In genomic region chr1:226646026-226646869, GRCh38 we compare ENCODE assay signal across 14 cellular contexts.
DNase-seq lines count a peak whose midpoint lies in the region; ATAC-seq and TF ChIP-seq lines count a peak whose summit lies in the region.
"Had no signal": no experiment of that assay in that cellular context is flagged by ENCODE, and none has a peak within 500 bp of the region (broad histone marks: within the 10 kb centered on the region; RNA-seq: fewer than 3 reads in every experiment).

No MANE protein-coding gene starts in this region.

- H3K9me2 ChIP-seq in SK-N-SH: no peaks in the 10 kb centered on the region

- no peak overlapping the region for H3K27ac ChIP-seq in SK-N-SH (ENCODE audit: low read depth in 2 of 2, low read length in 1 of 2)
- H3K27ac ChIP-seq in spleen: peak overlapping the region in 4 of 8 donors; percentile 75 to 87 (median 80)
- H3K27ac ChIP-seq: A549 had no signal

- H4K20me1 ChIP-seq in SK-N-SH (ENCODE audit: insufficient read depth): no peaks in the 10 kb centered on the region

- H3K9ac ChIP-seq in SK-N-SH: no peak overlapping the region

- no peaks in the 10 kb centered on the region for H3K27me3 Mint-ChIP-seq in activated T-cell treated with anti-CD3 and anti-CD28 coated beads, Interleukin-2, amount 50 U/mL, for 72 hours (ENCODE audit: low read depth)

- H3K4me3 ChIP-seq in SK-N-SH (ENCODE audit: low read depth in 2 of 2, low read length in 1 of 2): no peak overlapping the region
- H3K4me3 ChIP-seq in spleen: no peak overlapping the region
- H3K4me3 ChIP-seq: A549, Peyer's patch had no signal

- H3K4me2 ChIP-seq in SK-N-SH: no peak overlapping the region
- H3K4me2 ChIP-seq: A549 had no signal

- no peak overlapping the region for H2AFZ ChIP-seq in SK-N-SH (ENCODE audit: low read depth)

- H3K9me3 Mint-ChIP-seq in activated T-cell treated with anti-CD3 and anti-CD28 coated beads, Interleukin-2, amount 50 U/mL, for 72 hours: no peaks in the 10 kb centered on the region
- H3K9me3 Mint-ChIP-seq: nephron had no signal

- ATAC-seq in SK-N-SH treated with all-trans-retinoic acid at 6 μM for 48 hours (no peak), left cardiac atrium (no peak), GM21825 (IDR thresholded peaks at IDR 0.05; ENCODE audit: unreplicated experiment) (no peak)
- no peak for ATAC-seq in activated T-cell treated with anti-CD3 and anti-CD28 coated beads, Interleukin-2, amount 50 U/mL, for 72 hours (replicated peaks in 1 of 2)
- ATAC-seq: A549 had no signal

- no peaks in the 10 kb centered on the region for H3K9me3 ChIP-seq in SK-N-SH
- no peaks in the 10 kb centered on the region for H3K9me3 ChIP-seq in spleen
- H3K9me3 ChIP-seq: A549, Peyer's patch had no signal

- CTCF ChIA-PET in SK-N-SH (lab: Yijun Ruan, JAX): interaction anchor here (0.5 to 1.9 kb wide), 3 partner anchors 12 to 819 kb away, joined by 3 to 6 read pairs (median 3); no protein-coding TSS in a partner anchor

- POLR2A ChIA-PET in SK-N-SH (lab: Yijun Ruan, JAX): no interaction called here

- H3K4me3 Mint-ChIP-seq in activated T-cell treated with anti-CD3 and anti-CD28 coated beads, Interleukin-2, amount 50 U/mL, for 72 hours: peak overlapping the region; percentile 13 to 18
- H3K4me3 Mint-ChIP-seq: nephron had no signal

- H3K4me1 Mint-ChIP-seq in activated T-cell treated with anti-CD3 and anti-CD28 coated beads, Interleukin-2, amount 50 U/mL, for 72 hours (ENCODE audit: low read depth): peaks cover 87% of the 10 kb centered on the region

- TF ChIP-seq CTCF in SK-N-SH (IDR thresholded peaks at IDR 0.05) (no peak), spleen (IDR thresholded peaks at IDR 0.05 in 8 of 11, conservative IDR thresholded peaks at IDR 0.05 in 3 of 11) (no peak)

- H3K27me3 ChIP-seq in SK-N-SH (ENCODE audit: insufficient read depth): no peaks in the 10 kb centered on the region
- H3K27me3 ChIP-seq in spleen (replicated peaks in 1 of 7): no peaks in the 10 kb centered on the region
- H3K27me3 ChIP-seq: Peyer's patch had no signal

- peaks cover 9 to 23% of the 10 kb centered on the region in 2 donors for H3K36me3 Mint-ChIP-seq in activated T-cell treated with anti-CD3 and anti-CD28 coated beads, Interleukin-2, amount 50 U/mL, for 72 hours (ENCODE audit: insufficient read depth in 2 of 2)

- H3K79me2 ChIP-seq in SK-N-SH (ENCODE audit: insufficient read depth): no peaks in the 10 kb centered on the region

- TF ChIP-seq EP300 in SK-N-SH (IDR thresholded peaks at IDR 0.05; ENCODE audit: borderline replicate concordance in 1 of 2, low read depth in 1 of 2, low read length in 1 of 2): no peak

- peak overlapping the region; percentile 54 for H3K27ac Mint-ChIP-seq in activated T-cell treated with anti-CD3 and anti-CD28 coated beads, Interleukin-2, amount 50 U/mL, for 72 hours
- H3K27ac Mint-ChIP-seq: nephron had no signal

- intact Hi-C loops in left cardiac atrium (cut with DNase I) (no loop called here), spleen (cut with DNase I; ENCODE audit: low total_unique reads) (no loop called here)

- H3K4me1 ChIP-seq in SK-N-SH (ENCODE audit: control insufficient read depth in 1 of 2, insufficient read depth in 2 of 2, low read depth in 1 of 2, low read length in 1 of 2) (no peaks in the 10 kb centered on the region; a peak in 1 of 4 replicates), spleen (peaks cover 28 to 67% (median 40%) of the 10 kb centered on the region in 6 donors)
- H3K4me1 ChIP-seq: A549 had no signal

- no peaks in the 10 kb centered on the region for H3K36me3 ChIP-seq in SK-N-SH (replicated peaks in 1 of 2; ENCODE audit: control insufficient read depth in 1 of 2, insufficient read depth in 2 of 2, low read length in 1 of 2)
- peaks cover 3 to 74% (median 43%) of the 10 kb centered on the region in 6 donors for H3K36me3 ChIP-seq in spleen

- WGBS in SK-N-SH (ENCODE audit: low lambda C conversion rate): 93% methylated on average over 14 of the region's 18 CpGs
- WGBS in spleen, 5 donors: 87 to 95% (median 91%) methylated on average over 17 to 18 of the region's 18 CpGs

- H3F3A ChIP-seq in SK-N-SH (replicated peaks; ENCODE audit: insufficient read depth): no peaks in the 10 kb centered on the region

- TF ChIP-seq RAD21 in SK-N-SH (IDR thresholded peaks at IDR 0.05; ENCODE audit: low read length): no peak

- peak; percentile 55 for DNase-seq in SK-N-SH
- no peak for DNase-seq in activated T-cell treated with anti-CD3 and anti-CD28 coated beads, Interleukin-2, amount 50 U/mL, for 72 hours
- DNase-seq in left cardiac atrium: peak; percentile 25
- DNase-seq in spleen: peak; percentile 73
- DNase-seq in stimulated activated CD4-positive, alpha-beta T cell treated with anti-CD3 and anti-CD28 coated beads, Interleukin-1b, Interleukin-23, amount 100 ng/mL, for 48 hours: no peak
- DNase-seq in effector CD4-positive, alpha-beta T cell: no peak
- DNase-seq: cortex of kidney; NCI-H1105 treated with DMSO at 0.1 percent for 48 hours; stimulated activated CD4-positive, alpha-beta T cell treated with anti-CD3 and anti-CD28 coated beads, Interleukin-2, amount 100 ng/mL, for 48 hours had no signal

- no peak for TF ChIP-seq POLR2A in spleen (IDR thresholded peaks at IDR 0.05)

TF ChIP-seq in SK-N-SH, 30 proteins besides CTCF, POLR2A, EP300 and RAD21 (continues in another document):
- TF ChIP-seq MXI1 (IDR thresholded peaks at IDR 0.05; ENCODE audit: low read depth, low read length): no peak
- no peak for TF ChIP-seq TEAD4 (IDR thresholded peaks at IDR 0.05; ENCODE audit: borderline replicate concordance, insufficient read depth)
- TF ChIP-seq ELF1 (IDR thresholded peaks at IDR 0.05): no peak
- no peak for TF ChIP-seq MEF2A (IDR thresholded peaks at IDR 0.05; ENCODE audit: borderline replicate concordance, low read depth)
- TF ChIP-seq MAX (IDR thresholded peaks at IDR 0.05; ENCODE audit: low read depth): no peak
- TF ChIP-seq GABPA (IDR thresholded peaks at IDR 0.05; ENCODE audit: low read depth): no peak
- no peak for TF ChIP-seq ZBTB33 (IDR thresholded peaks at IDR 0.05; ENCODE audit: borderline replicate concordance, low read depth)

TF ChIP-seq in SK-N-SH treated with all-trans-retinoic acid at 6 μM for 48 hours, 23 proteins besides CTCF, POLR2A, EP300 and RAD21:
- no peak for TF ChIP-seq PPARA (CRISPR knock-in tag; IDR thresholded peaks at IDR 0.05; ENCODE audit: borderline replicate concordance)
- TF ChIP-seq CSDC2 (CRISPR knock-in tag; IDR thresholded peaks at IDR 0.05): no peak
- TF ChIP-seq ZNF8 (CRISPR knock-in tag; IDR thresholded peaks at IDR 0.05): no peak
- TF ChIP-seq ZFP3 (CRISPR knock-in tag; IDR thresholded peaks at IDR 0.05): no peak
- no peak for TF ChIP-seq ZFP30 (CRISPR knock-in tag; IDR thresholded peaks at IDR 0.05)
- no peak for TF ChIP-seq CREB5 (CRISPR knock-in tag; IDR thresholded peaks at IDR 0.05; ENCODE audit: low read depth)
- TF ChIP-seq TOX (CRISPR knock-in tag; IDR thresholded peaks at IDR 0.05; ENCODE audit: borderline replicate concordance): no peak
- no peak for TF ChIP-seq SNAI2 (CRISPR knock-in tag; IDR thresholded peaks at IDR 0.05)
- no peak for TF ChIP-seq ISL1 (CRISPR knock-in tag; IDR thresholded peaks at IDR 0.05)
- TF ChIP-seq BACH2 (CRISPR knock-in tag; IDR thresholded peaks at IDR 0.05; ENCODE audit: borderline replicate concordance): no peak
- no peak for TF ChIP-seq CSRNP3 (CRISPR knock-in tag; IDR thresholded peaks at IDR 0.05)

Comparison
In these comparisons a context has a peak if more than half of its experiments do, and no peak if none do; other contexts are left out.
1. DNase-seq: peak in SK-N-SH (single experiment), left cardiac atrium (single experiment) and spleen (single experiment); none in activated T-cell treated with anti-CD3 and anti-CD28 coated beads, Interleukin-2, amount 50 U/mL, for 72 hours (0 of 2), stimulated activated CD4-positive, alpha-beta T cell treated with anti-CD3 and anti-CD28 coated beads, Interleukin-1b, Interleukin-23, amount 100 ng/mL, for 48 hours (single experiment) and effector CD4-positive, alpha-beta T cell (single experiment).